Comparison of ENCODE assay signal across 1 cellular context in the genomic region with DNA sequence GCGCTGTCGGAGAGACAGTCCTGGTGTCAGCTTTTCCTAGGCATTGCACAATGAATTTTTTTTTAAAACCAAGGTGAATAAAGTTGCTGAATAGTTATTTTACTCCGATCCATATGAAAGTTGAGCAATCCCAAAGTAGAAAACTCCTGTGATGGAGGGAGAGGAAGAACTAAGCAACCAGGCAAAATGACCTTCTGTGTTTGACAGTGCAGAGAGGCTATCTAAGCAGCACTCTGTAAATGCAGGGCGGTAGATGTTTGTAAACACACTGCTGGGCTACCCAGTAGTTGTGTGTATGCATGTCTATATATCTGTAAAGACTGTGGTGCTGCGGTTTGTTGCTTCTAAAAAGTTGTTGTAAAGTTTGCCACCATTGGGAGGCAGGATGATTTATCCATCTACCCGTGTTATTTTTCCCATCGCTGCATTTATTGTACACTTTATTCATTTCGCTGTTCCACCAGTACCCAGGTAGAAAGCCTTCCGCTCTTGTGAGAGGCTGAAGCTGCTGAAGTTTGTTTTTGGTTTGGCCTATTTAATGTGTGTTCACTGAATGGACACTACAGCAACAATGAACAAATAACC.
TF ChIP-seq lines count a peak whose summit lies in the region.

No MANE protein-coding gene starts in this region.

TF ChIP-seq in HepG2, 621 proteins besides CTCF, POLR2A, EP300 and RAD21 (continues in another document):
- TF ChIP-seq TGIF2 (CRISPR knock-in tag; IDR thresholded peaks at IDR 0.05): no peak
- peak; percentile 68 for TF ChIP-seq CEBPB (IDR thresholded peaks at IDR 0.05; ENCODE audit: borderline replicate concordance, low read depth, low read length)
- TF ChIP-seq ASH2L (IDR thresholded peaks at IDR 0.05; ENCODE audit: insufficient read length, low read depth, low read length): peak; percentile 42
- TF ChIP-seq FOXA3 (CRISPR knock-in tag; IDR thresholded peaks at IDR 0.05): peak; percentile 24; the same call in 1 of the 2 replicates
- no peak for TF ChIP-seq TP53 (CRISPR knock-in tag; conservative IDR thresholded peaks at IDR 0.05)
- no peak for TF ChIP-seq ZNF672 (CRISPR knock-in tag; IDR thresholded peaks at IDR 0.05)
- no peak for TF ChIP-seq FOXK1 (CRISPR knock-in tag; IDR thresholded peaks at IDR 0.05; ENCODE audit: borderline replicate concordance, low read depth)
- TF ChIP-seq KAT2B (IDR thresholded peaks at IDR 0.05; ENCODE audit: borderline replicate concordance, low read depth, low read length): no peak
- TF ChIP-seq, protein P1, sequence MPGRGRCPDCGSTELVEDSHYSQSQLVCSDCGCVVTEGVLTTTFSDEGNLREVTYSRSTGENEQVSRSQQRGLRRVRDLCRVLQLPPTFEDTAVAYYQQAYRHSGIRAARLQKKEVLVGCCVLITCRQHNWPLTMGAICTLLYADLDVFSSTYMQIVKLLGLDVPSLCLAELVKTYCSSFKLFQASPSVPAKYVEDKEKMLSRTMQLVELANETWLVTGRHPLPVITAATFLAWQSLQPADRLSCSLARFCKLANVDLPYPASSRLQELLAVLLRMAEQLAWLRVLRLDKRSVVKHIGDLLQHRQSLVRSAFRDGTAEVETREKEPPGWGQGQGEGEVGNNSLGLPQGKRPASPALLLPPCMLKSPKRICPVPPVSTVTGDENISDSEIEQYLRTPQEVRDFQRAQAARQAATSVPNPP (CRISPR knock-in tag; IDR thresholded peaks at IDR 0.05): no peak
- no peak for TF ChIP-seq NAIF1 (CRISPR knock-in tag; IDR thresholded peaks at IDR 0.05; ENCODE audit: borderline replicate concordance)
- TF ChIP-seq MAFK (conservative IDR thresholded peaks at IDR 0.05 in 1 of 2, IDR thresholded peaks at IDR 0.05 in 1 of 2; ENCODE audit: low read length in 2 of 2): 0 out of 4 replicates have a peak, but pooled peaks of 1 of the 2 experiments have one; percentile 6
- no peak for TF ChIP-seq NR1H2 (CRISPR knock-in tag; IDR thresholded peaks at IDR 0.05; ENCODE audit: borderline replicate concordance, low read depth)
- TF ChIP-seq, protein P2, sequence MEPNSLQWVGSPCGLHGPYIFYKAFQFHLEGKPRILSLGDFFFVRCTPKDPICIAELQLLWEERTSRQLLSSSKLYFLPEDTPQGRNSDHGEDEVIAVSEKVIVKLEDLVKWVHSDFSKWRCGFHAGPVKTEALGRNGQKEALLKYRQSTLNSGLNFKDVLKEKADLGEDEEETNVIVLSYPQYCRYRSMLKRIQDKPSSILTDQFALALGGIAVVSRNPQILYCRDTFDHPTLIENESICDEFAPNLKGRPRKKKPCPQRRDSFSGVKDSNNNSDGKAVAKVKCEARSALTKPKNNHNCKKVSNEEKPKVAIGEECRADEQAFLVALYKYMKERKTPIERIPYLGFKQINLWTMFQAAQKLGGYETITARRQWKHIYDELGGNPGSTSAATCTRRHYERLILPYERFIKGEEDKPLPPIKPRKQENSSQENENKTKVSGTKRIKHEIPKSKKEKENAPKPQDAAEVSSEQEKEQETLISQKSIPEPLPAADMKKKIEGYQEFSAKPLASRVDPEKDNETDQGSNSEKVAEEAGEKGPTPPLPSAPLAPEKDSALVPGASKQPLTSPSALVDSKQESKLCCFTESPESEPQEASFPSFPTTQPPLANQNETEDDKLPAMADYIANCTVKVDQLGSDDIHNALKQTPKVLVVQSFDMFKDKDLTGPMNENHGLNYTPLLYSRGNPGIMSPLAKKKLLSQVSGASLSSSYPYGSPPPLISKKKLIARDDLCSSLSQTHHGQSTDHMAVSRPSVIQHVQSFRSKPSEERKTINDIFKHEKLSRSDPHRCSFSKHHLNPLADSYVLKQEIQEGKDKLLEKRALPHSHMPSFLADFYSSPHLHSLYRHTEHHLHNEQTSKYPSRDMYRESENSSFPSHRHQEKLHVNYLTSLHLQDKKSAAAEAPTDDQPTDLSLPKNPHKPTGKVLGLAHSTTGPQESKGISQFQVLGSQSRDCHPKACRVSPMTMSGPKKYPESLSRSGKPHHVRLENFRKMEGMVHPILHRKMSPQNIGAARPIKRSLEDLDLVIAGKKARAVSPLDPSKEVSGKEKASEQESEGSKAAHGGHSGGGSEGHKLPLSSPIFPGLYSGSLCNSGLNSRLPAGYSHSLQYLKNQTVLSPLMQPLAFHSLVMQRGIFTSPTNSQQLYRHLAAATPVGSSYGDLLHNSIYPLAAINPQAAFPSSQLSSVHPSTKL (CRISPR knock-in tag; IDR thresholded peaks at IDR 0.05): 0 out of 2 replicates have a peak, but pooled peaks have one; percentile 17
- no peak for TF ChIP-seq ZKSCAN1 (IDR thresholded peaks at IDR 0.05; ENCODE audit: low read length)
- TF ChIP-seq HNRNPUL1 (IDR thresholded peaks at IDR 0.05; ENCODE audit: low read depth, low read length): no peak
- TF ChIP-seq FOXP1 (IDR thresholded peaks at IDR 0.05): no peak
- TF ChIP-seq FOXP1 (CRISPR knock-in tag; IDR thresholded peaks at IDR 0.05): peak; percentile 69
- no peak for TF ChIP-seq EEA1 (CRISPR knock-in tag; IDR thresholded peaks at IDR 0.05; ENCODE audit: borderline replicate concordance)
- TF ChIP-seq SIX1 (CRISPR knock-in tag; IDR thresholded peaks at IDR 0.05; ENCODE audit: borderline replicate concordance): no peak
- TF ChIP-seq ZMYM4 (CRISPR knock-in tag; IDR thresholded peaks at IDR 0.05): no peak
- TF ChIP-seq ARID2 (CRISPR knock-in tag; IDR thresholded peaks at IDR 0.05; ENCODE audit: borderline replicate concordance): no peak
- TF ChIP-seq GTF3A (CRISPR knock-in tag; conservative IDR thresholded peaks at IDR 0.05): no peak
- TF ChIP-seq, protein P3, sequence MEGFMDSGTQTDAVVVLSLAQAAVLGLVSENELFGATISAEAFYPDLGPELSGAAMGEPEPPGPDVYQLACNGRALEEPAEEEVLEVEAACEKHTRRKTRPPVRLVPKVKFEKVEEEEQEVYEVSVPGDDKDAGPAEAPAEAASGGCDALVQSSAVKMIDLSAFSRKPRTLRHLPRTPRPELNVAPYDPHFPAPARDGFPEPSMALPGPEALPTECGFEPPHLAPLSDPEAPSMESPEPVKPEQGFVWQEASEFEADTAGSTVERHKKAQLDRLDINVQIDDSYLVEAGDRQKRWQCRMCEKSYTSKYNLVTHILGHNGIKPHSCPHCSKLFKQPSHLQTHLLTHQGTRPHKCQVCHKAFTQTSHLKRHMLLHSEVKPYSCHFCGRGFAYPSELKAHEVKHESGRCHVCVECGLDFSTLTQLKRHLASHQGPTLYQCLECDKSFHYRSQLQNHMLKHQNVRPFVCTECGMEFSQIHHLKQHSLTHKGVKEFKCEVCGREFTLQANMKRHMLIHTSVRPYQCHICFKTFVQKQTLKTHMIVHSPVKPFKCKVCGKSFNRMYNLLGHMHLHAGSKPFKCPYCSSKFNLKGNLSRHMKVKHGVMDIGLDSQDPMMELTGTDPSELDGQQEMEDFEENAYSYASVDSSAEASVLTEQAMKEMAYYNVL (CRISPR knock-in tag; IDR thresholded peaks at IDR 0.05; ENCODE audit: borderline replicate concordance): no peak
- TF ChIP-seq, protein P4, sequence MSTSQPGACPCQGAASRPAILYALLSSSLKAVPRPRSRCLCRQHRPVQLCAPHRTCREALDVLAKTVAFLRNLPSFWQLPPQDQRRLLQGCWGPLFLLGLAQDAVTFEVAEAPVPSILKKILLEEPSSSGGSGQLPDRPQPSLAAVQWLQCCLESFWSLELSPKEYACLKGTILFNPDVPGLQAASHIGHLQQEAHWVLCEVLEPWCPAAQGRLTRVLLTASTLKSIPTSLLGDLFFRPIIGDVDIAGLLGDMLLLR (CRISPR knock-in tag; IDR thresholded peaks at IDR 0.05): no peak
- TF ChIP-seq, protein P5, sequence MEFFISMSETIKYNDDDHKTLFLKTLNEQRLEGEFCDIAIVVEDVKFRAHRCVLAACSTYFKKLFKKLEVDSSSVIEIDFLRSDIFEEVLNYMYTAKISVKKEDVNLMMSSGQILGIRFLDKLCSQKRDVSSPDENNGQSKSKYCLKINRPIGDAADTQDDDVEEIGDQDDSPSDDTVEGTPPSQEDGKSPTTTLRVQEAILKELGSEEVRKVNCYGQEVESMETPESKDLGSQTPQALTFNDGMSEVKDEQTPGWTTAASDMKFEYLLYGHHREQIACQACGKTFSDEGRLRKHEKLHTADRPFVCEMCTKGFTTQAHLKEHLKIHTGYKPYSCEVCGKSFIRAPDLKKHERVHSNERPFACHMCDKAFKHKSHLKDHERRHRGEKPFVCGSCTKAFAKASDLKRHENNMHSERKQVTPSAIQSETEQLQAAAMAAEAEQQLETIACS (CRISPR knock-in tag; IDR thresholded peaks at IDR 0.05): 0 out of 2 replicates have a peak, but pooled peaks have one; percentile 16
- TF ChIP-seq KAT7 (CRISPR knock-in tag; IDR thresholded peaks at IDR 0.05; ENCODE audit: borderline replicate concordance): no peak
- TF ChIP-seq, protein P6, sequence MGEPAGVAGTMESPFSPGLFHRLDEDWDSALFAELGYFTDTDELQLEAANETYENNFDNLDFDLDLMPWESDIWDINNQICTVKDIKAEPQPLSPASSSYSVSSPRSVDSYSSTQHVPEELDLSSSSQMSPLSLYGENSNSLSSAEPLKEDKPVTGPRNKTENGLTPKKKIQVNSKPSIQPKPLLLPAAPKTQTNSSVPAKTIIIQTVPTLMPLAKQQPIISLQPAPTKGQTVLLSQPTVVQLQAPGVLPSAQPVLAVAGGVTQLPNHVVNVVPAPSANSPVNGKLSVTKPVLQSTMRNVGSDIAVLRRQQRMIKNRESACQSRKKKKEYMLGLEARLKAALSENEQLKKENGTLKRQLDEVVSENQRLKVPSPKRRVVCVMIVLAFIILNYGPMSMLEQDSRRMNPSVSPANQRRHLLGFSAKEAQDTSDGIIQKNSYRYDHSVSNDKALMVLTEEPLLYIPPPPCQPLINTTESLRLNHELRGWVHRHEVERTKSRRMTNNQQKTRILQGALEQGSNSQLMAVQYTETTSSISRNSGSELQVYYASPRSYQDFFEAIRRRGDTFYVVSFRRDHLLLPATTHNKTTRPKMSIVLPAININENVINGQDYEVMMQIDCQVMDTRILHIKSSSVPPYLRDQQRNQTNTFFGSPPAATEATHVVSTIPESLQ (CRISPR knock-in tag; conservative IDR thresholded peaks at IDR 0.05): no peak
- TF ChIP-seq MED1 (CRISPR knock-in tag; IDR thresholded peaks at IDR 0.05): 0 out of 2 replicates have a peak, but pooled peaks have one; percentile 27
- no peak for TF ChIP-seq CENPT (CRISPR knock-in tag; IDR thresholded peaks at IDR 0.05; ENCODE audit: low read depth)
- no peak for TF ChIP-seq GATAD1 (CRISPR knock-in tag; IDR thresholded peaks at IDR 0.05)
- TF ChIP-seq, protein P7, sequence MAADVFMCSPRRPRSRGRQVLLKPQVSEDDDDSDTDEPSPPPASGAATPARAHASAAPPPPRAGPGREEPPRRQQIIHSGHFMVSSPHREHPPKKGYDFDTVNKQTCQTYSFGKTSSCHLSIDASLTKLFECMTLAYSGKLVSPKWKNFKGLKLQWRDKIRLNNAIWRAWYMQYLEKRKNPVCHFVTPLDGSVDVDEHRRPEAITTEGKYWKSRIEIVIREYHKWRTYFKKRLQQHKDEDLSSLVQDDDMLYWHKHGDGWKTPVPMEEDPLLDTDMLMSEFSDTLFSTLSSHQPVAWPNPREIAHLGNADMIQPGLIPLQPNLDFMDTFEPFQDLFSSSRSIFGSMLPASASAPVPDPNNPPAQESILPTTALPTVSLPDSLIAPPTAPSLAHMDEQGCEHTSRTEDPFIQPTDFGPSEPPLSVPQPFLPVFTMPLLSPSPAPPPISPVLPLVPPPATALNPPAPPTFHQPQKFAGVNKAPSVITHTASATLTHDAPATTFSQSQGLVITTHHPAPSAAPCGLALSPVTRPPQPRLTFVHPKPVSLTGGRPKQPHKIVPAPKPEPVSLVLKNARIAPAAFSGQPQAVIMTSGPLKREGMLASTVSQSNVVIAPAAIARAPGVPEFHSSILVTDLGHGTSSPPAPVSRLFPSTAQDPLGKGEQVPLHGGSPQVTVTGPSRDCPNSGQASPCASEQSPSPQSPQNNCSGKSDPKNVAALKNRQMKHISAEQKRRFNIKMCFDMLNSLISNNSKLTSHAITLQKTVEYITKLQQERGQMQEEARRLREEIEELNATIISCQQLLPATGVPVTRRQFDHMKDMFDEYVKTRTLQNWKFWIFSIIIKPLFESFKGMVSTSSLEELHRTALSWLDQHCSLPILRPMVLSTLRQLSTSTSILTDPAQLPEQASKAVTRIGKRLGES (CRISPR knock-in tag; IDR thresholded peaks at IDR 0.05; ENCODE audit: borderline replicate concordance): no peak
- no peak for TF ChIP-seq ZMYM3 (CRISPR knock-in tag; IDR thresholded peaks at IDR 0.05)
- TF ChIP-seq PAX8 (CRISPR knock-in tag; IDR thresholded peaks at IDR 0.05; ENCODE audit: borderline replicate concordance): no peak
- TF ChIP-seq, protein P8, sequence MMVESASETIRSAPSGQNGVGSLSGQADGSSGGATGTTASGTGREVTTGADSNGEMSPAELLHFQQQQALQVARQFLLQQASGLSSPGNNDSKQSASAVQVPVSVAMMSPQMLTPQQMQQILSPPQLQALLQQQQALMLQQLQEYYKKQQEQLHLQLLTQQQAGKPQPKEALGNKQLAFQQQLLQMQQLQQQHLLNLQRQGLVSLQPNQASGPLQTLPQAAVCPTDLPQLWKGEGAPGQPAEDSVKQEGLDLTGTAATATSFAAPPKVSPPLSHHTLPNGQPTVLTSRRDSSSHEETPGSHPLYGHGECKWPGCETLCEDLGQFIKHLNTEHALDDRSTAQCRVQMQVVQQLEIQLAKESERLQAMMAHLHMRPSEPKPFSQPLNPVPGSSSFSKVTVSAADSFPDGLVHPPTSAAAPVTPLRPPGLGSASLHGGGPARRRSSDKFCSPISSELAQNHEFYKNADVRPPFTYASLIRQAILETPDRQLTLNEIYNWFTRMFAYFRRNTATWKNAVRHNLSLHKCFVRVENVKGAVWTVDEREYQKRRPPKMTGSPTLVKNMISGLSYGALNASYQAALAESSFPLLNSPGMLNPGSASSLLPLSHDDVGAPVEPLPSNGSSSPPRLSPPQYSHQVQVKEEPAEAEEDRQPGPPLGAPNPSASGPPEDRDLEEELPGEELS (CRISPR knock-in tag; IDR thresholded peaks at IDR 0.05): peak; percentile 67
- no peak for TF ChIP-seq ZNF772 (CRISPR knock-in tag; IDR thresholded peaks at IDR 0.05)
- no peak for TF ChIP-seq ARNTL (CRISPR knock-in tag; IDR thresholded peaks at IDR 0.05)
- TF ChIP-seq FOXA1 (IDR thresholded peaks at IDR 0.05): no peak
- TF ChIP-seq FOXA1 (CRISPR knock-in tag; IDR thresholded peaks at IDR 0.05): 0 out of 2 replicates have a peak, but pooled peaks have one; percentile 19
- TF ChIP-seq KMT2B (CRISPR knock-in tag; IDR thresholded peaks at IDR 0.05): 0 out of 2 replicates have a peak, but pooled peaks have one; percentile 44
- TF ChIP-seq, protein P9, sequence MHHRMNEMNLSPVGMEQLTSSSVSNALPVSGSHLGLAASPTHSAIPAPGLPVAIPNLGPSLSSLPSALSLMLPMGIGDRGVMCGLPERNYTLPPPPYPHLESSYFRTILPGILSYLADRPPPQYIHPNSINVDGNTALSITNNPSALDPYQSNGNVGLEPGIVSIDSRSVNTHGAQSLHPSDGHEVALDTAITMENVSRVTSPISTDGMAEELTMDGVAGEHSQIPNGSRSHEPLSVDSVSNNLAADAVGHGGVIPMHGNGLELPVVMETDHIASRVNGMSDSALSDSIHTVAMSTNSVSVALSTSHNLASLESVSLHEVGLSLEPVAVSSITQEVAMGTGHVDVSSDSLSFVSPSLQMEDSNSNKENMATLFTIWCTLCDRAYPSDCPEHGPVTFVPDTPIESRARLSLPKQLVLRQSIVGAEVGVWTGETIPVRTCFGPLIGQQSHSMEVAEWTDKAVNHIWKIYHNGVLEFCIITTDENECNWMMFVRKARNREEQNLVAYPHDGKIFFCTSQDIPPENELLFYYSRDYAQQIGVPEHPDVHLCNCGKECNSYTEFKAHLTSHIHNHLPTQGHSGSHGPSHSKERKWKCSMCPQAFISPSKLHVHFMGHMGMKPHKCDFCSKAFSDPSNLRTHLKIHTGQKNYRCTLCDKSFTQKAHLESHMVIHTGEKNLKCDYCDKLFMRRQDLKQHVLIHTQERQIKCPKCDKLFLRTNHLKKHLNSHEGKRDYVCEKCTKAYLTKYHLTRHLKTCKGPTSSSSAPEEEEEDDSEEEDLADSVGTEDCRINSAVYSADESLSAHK (CRISPR knock-in tag; IDR thresholded peaks at IDR 0.05; ENCODE audit: borderline replicate concordance): no peak
